Comparison of ENCODE assay signal across 8 cellular contexts in genomic region chr6:132400641-132401119, GRCh38. TPM values are rescaled to one million over a fixed set of nuclear protein-coding genes. Genes with fewer than 3 reads are reported as not detected.
A peak's percentile ranks its signal among the peaks of the same experiment; 100 is the strongest.
DNase-seq lines count a peak whose midpoint lies in the region; ATAC-seq and TF ChIP-seq lines count a peak whose summit lies in the region.

No MANE protein-coding gene starts in this region.

- POLR2A ChIA-PET in CD8-positive, alpha-beta T cell (lab: Charles Lee) = no interaction called here

- H3K4me3 ChIP-seq in CD8-positive, alpha-beta T cell (ENCODE audit: low read depth, low read length) = peak overlapping the region; percentile 14
- peak overlapping the region; percentile 57 for H3K4me3 ChIP-seq in mesodermal cell (ENCODE audit: extremely low read depth, insufficient read depth, low read length, poor library complexity, severe bottlenecking)

- peaks cover 5% of the 10 kb centered on the region for H3K4me1 Mint-ChIP-seq in CD8-positive, alpha-beta T cell (ENCODE audit: low read depth)
- peaks cover 39% of the 10 kb centered on the region for H3K4me1 Mint-ChIP-seq in chondrocyte (ENCODE audit: low read depth)

- CTCF ChIA-PET in CD8-positive, alpha-beta T cell (lab: Charles Lee) = no interaction called here

- H3K36me3 Mint-ChIP-seq in CD8-positive, alpha-beta T cell = no peaks in the 10 kb centered on the region
- no peaks in the 10 kb centered on the region for H3K36me3 Mint-ChIP-seq in chondrocyte (ENCODE audit: low read depth)

- no peak overlapping the region for H3K27ac Mint-ChIP-seq in CD8-positive, alpha-beta T cell
- peak overlapping the region; percentile 8 for H3K27ac Mint-ChIP-seq in chondrocyte (ENCODE audit: unreplicated experiment)

- H3K27ac ChIP-seq in CD8-positive, alpha-beta T cell (ENCODE audit: low read depth, low read length) = no peak overlapping the region
- H3K27ac ChIP-seq in mesodermal cell (ENCODE audit: low read depth, low read length, severe bottlenecking) = no peak overlapping the region

- no peaks in the 10 kb centered on the region for H3K4me1 ChIP-seq in CD8-positive, alpha-beta T cell (ENCODE audit: insufficient read depth, low read length)
- peaks cover 4% of the 10 kb centered on the region for H3K4me1 ChIP-seq in mesodermal cell (ENCODE audit: control insufficient read depth, insufficient read depth, low read length, poor library complexity, severe bottlenecking)

- no peaks in the 10 kb centered on the region for H3K9me3 ChIP-seq in CD8-positive, alpha-beta T cell (ENCODE audit: low read length)
- H3K9me3 ChIP-seq in mesodermal cell (ENCODE audit: control insufficient read depth, low read length) = no peaks in the 10 kb centered on the region

- 2 to 3% methylated on average over 16 to 25 of the region's 33 CpGs for WGBS in mesodermal cell (ENCODE audit: insufficient coverage in 2 of 2), 2 experiments

- no peak for ATAC-seq in CD8-positive, alpha-beta T cell
- peak; percentile 21 for ATAC-seq in HG03066 (IDR thresholded peaks at IDR 0.05; ENCODE audit: low read depth, unreplicated experiment)
- no peak for ATAC-seq in HG03571 (IDR thresholded peaks at IDR 0.05; ENCODE audit: unreplicated experiment)
- ATAC-seq in HG03135 (IDR thresholded peaks at IDR 0.05; ENCODE audit: unreplicated experiment) = no peak

- H3K9me3 Mint-ChIP-seq in CD8-positive, alpha-beta T cell = no peaks in the 10 kb centered on the region
- H3K9me3 Mint-ChIP-seq in chondrocyte (ENCODE audit: low read depth) = peaks cover 6% of the 10 kb centered on the region

- no peak for TF ChIP-seq CTCF in CD8-positive, alpha-beta T cell (IDR thresholded peaks at IDR 0.05)
- no peak for TF ChIP-seq CTCF in chondrocyte (IDR thresholded peaks at IDR 0.05)

- DNase-seq in CD8-positive, alpha-beta T cell = no peak
- peak; percentile 79 for DNase-seq in chondrocyte (ENCODE audit: low spot score)
- DNase-seq in GOT3 (lab: John Stamatoyannopoulos, UW) = no peak
- DNase-seq in Kasumi-1 (lab: John Stamatoyannopoulos, UW) = no peak

- intact Hi-C loops in CD8-positive, alpha-beta T cell (cut with DNase I, micrococcal nuclease) = no loop called here

- peaks cover 8% of the 10 kb centered on the region for H3K27me3 ChIP-seq in CD8-positive, alpha-beta T cell (ENCODE audit: insufficient read depth, low read length)

- H3K36me3 ChIP-seq in CD8-positive, alpha-beta T cell (ENCODE audit: insufficient read depth, low read length) = no peaks in the 10 kb centered on the region
- no peaks in the 10 kb centered on the region for H3K36me3 ChIP-seq in mesodermal cell (ENCODE audit: control insufficient read depth, insufficient read depth, low read length)

- H3K27me3 Mint-ChIP-seq in CD8-positive, alpha-beta T cell (ENCODE audit: low read depth) = peaks cover 57% of the 10 kb centered on the region
- H3K27me3 Mint-ChIP-seq in chondrocyte (ENCODE audit: low read depth) = no peaks in the 10 kb centered on the region

- peak overlapping the region; percentile 58 for H3K4me3 Mint-ChIP-seq in CD8-positive, alpha-beta T cell
- peak overlapping the region; percentile 72 for H3K4me3 Mint-ChIP-seq in chondrocyte (ENCODE audit: unreplicated experiment)

RNA-seq across cellular contexts. Expression of gene MOXD1, which starts 0.6 kb away (rescaled TPM):
- not detected for total RNA-seq in CD8-positive, alpha-beta T cell
- total RNA-seq in chondrocyte = 9.0 to 14.3 TPM (median 9.1 TPM) in 3 replicates
- 5.3 TPM for polyA plus RNA-seq in mesodermal cell (2013, experiment 1 of 2)
- 4.6 TPM for polyA plus RNA-seq in mesodermal cell (2013, experiment 2 of 2)
